ENCODE assay signal across 12 cellular contexts in genomic region chr1:160346953-160347352, GRCh38. TPM values are rescaled to one million over a fixed set of nuclear protein-coding genes. Genes with fewer than 3 reads are reported as not detected.
DNase-seq lines count a peak whose midpoint lies in the region; ATAC-seq and TF ChIP-seq lines count a peak whose summit lies in the region.
"Had no signal": no experiment of that assay in that cellular context is flagged by ENCODE, and none has a peak within 500 bp of the region (broad histone marks: within the 10 kb centered on the region; RNA-seq: fewer than 3 reads in every experiment).

No MANE protein-coding gene starts in this region.

- no peak for TF ChIP-seq CTCF in GM13976 (IDR thresholded peaks at IDR 0.05; ENCODE audit: borderline replicate concordance, control extremely low read depth, extremely low read depth, insufficient read depth, missing control alignments)
- no peak for TF ChIP-seq CTCF in nephron (IDR thresholded peaks at IDR 0.05; ENCODE audit: unreplicated experiment in 3 of 3)

- H3K9me3 ChIP-seq in right cardiac atrium (ENCODE audit: control insufficient read depth, low read length), result no peaks in the 10 kb centered on the region

- no peak overlapping the region for H3K4me3 ChIP-seq in right cardiac atrium (ENCODE audit: low read length)
- H3K4me3 ChIP-seq: coronary artery had no signal

- H3K9me3 Mint-ChIP-seq in nephron, result no peaks in the 10 kb centered on the region
- H3K9me3 Mint-ChIP-seq in activated CD4-positive, alpha-beta memory T cell treated with anti-CD3 and anti-CD28 coated beads, Interleukin-2, amount 10 ng/mL, durations not matched to agents 7 days and 5 days, result no peaks in the 10 kb centered on the region
- H3K9me3 Mint-ChIP-seq: CD8-positive, alpha-beta memory T cell had no signal

- peak; percentile 68 for DNase-seq in GM13976 (ENCODE audit: low spot score)
- DNase-seq in SIG-M5 (lab: John Stamatoyannopoulos, UW), result peak; percentile 71
- DNase-seq in stimulated activated CD4-positive, alpha-beta T cell treated with anti-CD3 and anti-CD28 coated beads, Interleukin-2, amount 100 ng/mL, for 48 hours, result no peak
- no peak for DNase-seq in activated CD4-positive, alpha-beta memory T cell treated with anti-CD3 and anti-CD28 coated beads, Interleukin-2, amount 10 ng/mL, durations not matched to agents 7 days and 5 days
- DNase-seq in right cardiac atrium, result no peak
- DNase-seq: CD8-positive, alpha-beta memory T cell; NCI-H226 had no signal

- CTCF ChIA-PET in activated CD4-positive, alpha-beta memory T cell treated with anti-CD3 and anti-CD28 coated beads, Interleukin-2, amount 10 ng/mL, durations not matched to agents 7 days and 5 days (lab: Charles Lee), result interaction anchor here (1.0 to 1.7 kb wide), 4 partner anchors 8 to 269 kb away, joined by 3 to 5 read pairs (median 4); no protein-coding TSS in a partner anchor

- in situ Hi-C loops in GM13976 (cut with MboI; ENCODE audit: low sequenced_read_pairs, unreplicated experiment), result no loop called here

- H3K36me3 Mint-ChIP-seq in nephron (ENCODE audit: low read depth), result peaks cover 33% of the 10 kb centered on the region
- H3K36me3 Mint-ChIP-seq in activated CD4-positive, alpha-beta memory T cell treated with anti-CD3 and anti-CD28 coated beads, Interleukin-2, amount 10 ng/mL, durations not matched to agents 7 days and 5 days (ENCODE audit: low read depth), result peaks cover 58% of the 10 kb centered on the region

- ATAC-seq in HG03280 (IDR thresholded peaks at IDR 0.05; ENCODE audit: unreplicated experiment), result peak; percentile 38
- no peak for ATAC-seq in HG02970 (IDR thresholded peaks at IDR 0.05; ENCODE audit: low FRiP score, unreplicated experiment)
- ATAC-seq in right cardiac atrium, result no peak

- 69% methylated on average over 4 of the region's 4 CpGs for WGBS in right cardiac atrium

- no peaks in the 10 kb centered on the region for H3K27me3 Mint-ChIP-seq in nephron (ENCODE audit: low read depth)
- no peaks in the 10 kb centered on the region for H3K27me3 Mint-ChIP-seq in activated CD4-positive, alpha-beta memory T cell treated with anti-CD3 and anti-CD28 coated beads, Interleukin-2, amount 10 ng/mL, durations not matched to agents 7 days and 5 days

- no peak overlapping the region for H3K27ac ChIP-seq in right cardiac atrium (ENCODE audit: low read length)

- H3K27me3 ChIP-seq in right cardiac atrium (ENCODE audit: control insufficient read depth, insufficient read depth), result no peaks in the 10 kb centered on the region

- peak overlapping the region in 2 of 3 experiments; percentile 24 to 36 for H3K4me3 Mint-ChIP-seq in nephron
- H3K4me3 Mint-ChIP-seq in activated CD4-positive, alpha-beta memory T cell treated with anti-CD3 and anti-CD28 coated beads, Interleukin-2, amount 10 ng/mL, durations not matched to agents 7 days and 5 days, result no peak overlapping the region

- intact Hi-C loops in right cardiac atrium (cut with DNase I), result no loop called here

- H3K4me1 Mint-ChIP-seq in nephron, result peaks cover 28% of the 10 kb centered on the region
- H3K4me1 Mint-ChIP-seq in activated CD4-positive, alpha-beta memory T cell treated with anti-CD3 and anti-CD28 coated beads, Interleukin-2, amount 10 ng/mL, durations not matched to agents 7 days and 5 days, result peaks cover 41% of the 10 kb centered on the region

- POLR2A ChIA-PET in activated CD4-positive, alpha-beta memory T cell treated with anti-CD3 and anti-CD28 coated beads, Interleukin-2, amount 10 ng/mL, durations not matched to agents 7 days and 5 days (lab: Charles Lee), result no interaction called here

- no peaks in the 10 kb centered on the region for H3K4me1 ChIP-seq in right cardiac atrium (ENCODE audit: control insufficient read depth, insufficient read depth, low read length)

- H3K27ac Mint-ChIP-seq in nephron, result no peak overlapping the region
- H3K27ac Mint-ChIP-seq in activated CD4-positive, alpha-beta memory T cell treated with anti-CD3 and anti-CD28 coated beads, Interleukin-2, amount 10 ng/mL, durations not matched to agents 7 days and 5 days, result no peak overlapping the region

RNA-seq across cellular contexts. Expression of gene NCSTN, which starts 3.8 kb away (rescaled TPM):
- 10 to 100 TPM; 64.5 to 65.3 TPM for total RNA-seq in activated CD4-positive, alpha-beta memory T cell treated with anti-CD3 and anti-CD28 coated beads, Interleukin-2, amount 10 ng/mL, durations not matched to agents 7 days and 5 days
- total RNA-seq in right cardiac atrium, result 10 to 100 TPM; 67.1 to 84.3 (median 70.3) TPM
- 60.7 TPM for polyA plus RNA-seq in right cardiac atrium

RNA-seq across cellular contexts. Expression of gene COPA, which starts 3.9 kb away (rescaled TPM):
- 100 to 1,000 TPM; 145 to 146 TPM for total RNA-seq in activated CD4-positive, alpha-beta memory T cell treated with anti-CD3 and anti-CD28 coated beads, Interleukin-2, amount 10 ng/mL, durations not matched to agents 7 days and 5 days
- 100 to 1,000 TPM; 115 to 140 (median 121) TPM for total RNA-seq in right cardiac atrium
- 69.1 TPM for polyA plus RNA-seq in right cardiac atrium

RNA-seq across cellular contexts. Expression of gene NHLH1, which starts 19.9 kb away (rescaled TPM):
- under 1 TPM; 0.40 to 0.43 TPM for total RNA-seq in activated CD4-positive, alpha-beta memory T cell treated with anti-CD3 and anti-CD28 coated beads, Interleukin-2, amount 10 ng/mL, durations not matched to agents 7 days and 5 days
- under 1 TPM in 1 of 4 donors, not detected in 3; 0.09 TPM for total RNA-seq in right cardiac atrium
- 0.05 TPM for polyA plus RNA-seq in right cardiac atrium
- total RNA-seq: mucosa of gallbladder had no signal
- polyA plus RNA-seq: CD8-positive, alpha-beta memory T cell had no signal

RNA-seq across cellular contexts. Expression of gene VANGL2, which starts 53.4 kb away (rescaled TPM):
- not detected for total RNA-seq in activated CD4-positive, alpha-beta memory T cell treated with anti-CD3 and anti-CD28 coated beads, Interleukin-2, amount 10 ng/mL, durations not matched to agents 7 days and 5 days
- total RNA-seq in right cardiac atrium, result 10 to 100 TPM in 2 of 4 donors, 1 to 10 TPM in 2; 8.3 to 11.4 (median 9.5) TPM
- 4.7 TPM for polyA plus RNA-seq in right cardiac atrium
- polyA plus RNA-seq: CD8-positive, alpha-beta memory T cell had no signal

Comparison
In these comparisons a context has a peak if more than half of its experiments do, and no peak if none do; other contexts are left out.
1. DNase-seq: peak in GM13976 (single experiment) and SIG-M5 (single experiment); none in stimulated activated CD4-positive, alpha-beta T cell treated with anti-CD3 and anti-CD28 coated beads, Interleukin-2, amount 100 ng/mL, for 48 hours (0 of 2), activated CD4-positive, alpha-beta memory T cell treated with anti-CD3 and anti-CD28 coated beads, Interleukin-2, amount 10 ng/mL, durations not matched to agents 7 days and 5 days (single experiment) and right cardiac atrium (0 of 3).